ENCODE assay signal across 28 cellular contexts in genomic region chr1:178648159-178648558, GRCh38.
"Had no signal": no experiment of that assay in that cellular context is flagged by ENCODE, and none has a peak within 500 bp of the region (broad histone marks: within the 10 kb centered on the region; RNA-seq: fewer than 3 reads in every experiment).

No MANE protein-coding gene starts in this region.

- H3K27ac ChIP-seq: colonic mucosa, coronary artery, epithelial cell of prostate, esophagus muscularis mucosa, esophagus squamous epithelium, foreskin keratinocyte, gastrocnemius medialis, gastroesophageal sphincter, heart left ventricle, heart right ventricle had no signal

- H3K36me3 ChIP-seq: colonic mucosa, esophagus muscularis mucosa, esophagus squamous epithelium, gastrocnemius medialis, gastroesophageal sphincter, heart left ventricle, heart right ventricle had no signal

- H3K4me3 ChIP-seq: colonic mucosa, coronary artery, dorsolateral prefrontal cortex, esophagus muscularis mucosa, esophagus squamous epithelium, gastrocnemius medialis, gastroesophageal sphincter, heart left ventricle, heart right ventricle had no signal

- H3K27me3 ChIP-seq: colonic mucosa, dorsolateral prefrontal cortex, esophagus muscularis mucosa, esophagus squamous epithelium, foreskin keratinocyte, gastroesophageal sphincter, heart left ventricle had no signal

- H3K4me1 ChIP-seq: colonic mucosa had no signal

- FAIRE-seq: colon, endometrium, endothelial cell of umbilical vein, frontal cortex had no signal

- DNase-seq: colonic mucosa; cortex of kidney; dermis blood vessel endothelial cell; dorsolateral prefrontal cortex; effector CD4-positive, alpha-beta T cell; effector CD8-positive, alpha-beta T cell; effector memory CD4-positive, alpha-beta T cell; effector memory CD8-positive, alpha-beta T cell; endodermal cell; erythroblast; esophagus squamous epithelium; foreskin fibroblast; foreskin keratinocyte; foreskin melanocyte; gastrocnemius medialis; glutamatergic neuron; head of caudate nucleus; heart left ventricle; heart right ventricle had no signal

- ATAC-seq: effector memory CD8-positive, alpha-beta T cell; esophagus mucosa; foreskin keratinocyte; gastrocnemius medialis; gastroesophageal sphincter; heart left ventricle; heart right ventricle had no signal

- H3K9me3 ChIP-seq: colonic mucosa, esophagus muscularis mucosa, esophagus squamous epithelium, gastrocnemius medialis, gastroesophageal sphincter, heart left ventricle, heart right ventricle had no signal
